13 cellular contexts compared by ENCODE assay signal in genomic region chr5:11520241-11520929, GRCh38.
"Had no signal": no experiment of that assay in that cellular context is flagged by ENCODE, and none has a peak within 500 bp of the region (broad histone marks: within the 10 kb centered on the region; RNA-seq: fewer than 3 reads in every experiment).

No MANE protein-coding gene starts in this region.

- DNase-seq: activated CD4-positive, CD25-positive, alpha-beta regulatory T cell treated with anti-CD3 and anti-CD28 coated beads, Interleukin-2, amount 50 U/mL, for 72 hours; activated T-cell treated with anti-CD3 and anti-CD28 coated beads, Interleukin-2, amount 50 U/mL, for 1 hour; adrenal gland; effector CD8-positive, alpha-beta T cell; foreskin keratinocyte; midbrain; natural killer cell; psoas muscle; stimulated activated CD4-positive, alpha-beta T cell treated with anti-CD3 and anti-CD28 coated beads, Interleukin-12 subunit alpha, Interleukin-12 subunit beta, amount 100 ng/mL, for 4 hours had no signal

- ATAC-seq: foreskin keratinocyte, natural killer cell, psoas muscle had no signal

- H3K27ac ChIP-seq: adrenal gland, breast epithelium, foreskin keratinocyte, psoas muscle, right atrium auricular region, tibial nerve, VCaP had no signal
